8 cellular contexts compared by ENCODE assay signal in the genomic region with DNA sequence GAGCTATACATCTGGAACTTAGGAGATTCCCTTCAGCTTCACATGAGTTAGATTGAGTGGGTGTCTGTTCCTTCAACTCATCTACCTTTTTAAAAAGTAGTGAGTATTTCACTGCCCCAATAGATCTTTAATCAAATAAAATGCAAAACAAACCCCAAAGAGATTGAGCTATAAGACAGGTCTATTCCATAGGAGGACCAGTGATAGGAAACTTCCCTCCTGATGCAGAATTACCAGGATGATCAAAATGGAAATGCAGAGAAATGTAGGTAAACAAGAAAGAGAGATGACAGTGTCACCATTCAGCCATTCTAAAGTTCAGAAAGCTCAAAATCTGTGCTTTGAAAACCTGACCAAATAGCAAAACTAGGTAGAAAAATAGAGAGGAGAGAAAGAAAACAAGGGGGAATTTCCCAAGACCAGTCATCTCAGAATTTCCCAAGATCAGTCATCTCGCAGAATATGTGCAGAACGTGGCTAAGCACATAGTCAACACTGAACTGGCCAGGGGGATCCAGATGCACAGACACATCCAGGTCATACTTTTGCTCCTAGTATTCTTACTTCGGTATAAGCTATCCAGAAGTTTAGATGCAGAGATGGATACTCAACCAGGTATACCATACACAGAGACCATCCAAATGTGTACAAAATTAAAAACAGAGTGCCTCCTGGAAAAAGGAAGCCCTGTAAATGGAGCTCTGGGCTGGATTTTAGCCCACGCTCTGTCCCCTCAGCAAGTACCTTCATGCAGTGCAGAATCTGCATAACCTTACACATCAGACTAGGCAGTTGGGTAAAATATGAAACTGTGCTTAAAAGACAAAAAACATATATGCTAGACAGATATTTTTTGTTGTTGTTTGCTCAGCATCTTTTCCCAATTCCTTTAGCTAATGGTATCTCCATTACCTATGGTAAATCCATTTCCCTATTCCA. TPM values are rescaled to one million over a fixed set of nuclear protein-coding genes. Genes with fewer than 3 reads are reported as not detected.
A peak's percentile ranks its signal among the peaks of the same experiment; 100 is the strongest.
DNase-seq lines count a peak whose midpoint lies in the region; ATAC-seq, FAIRE-seq and TF ChIP-seq lines count a peak whose summit lies in the region.

No MANE protein-coding gene starts in this region.

- H3K4me3 ChIP-seq in kidney (ENCODE audit: low read length in 2 of 2): no peak overlapping the region

- no peaks in the 10 kb centered on the region for H3K4me1 ChIP-seq in kidney (ENCODE audit: control insufficient read depth in 1 of 2, insufficient read depth in 1 of 2, low read depth in 1 of 2, low read length in 2 of 2)

- no peaks in the 10 kb centered on the region for H3K27me3 Mint-ChIP-seq in activated B cell treated with CpG ODN at 0.5 μM for 24 hours

- peak overlapping the region; percentile 39 for H3K4me3 Mint-ChIP-seq in activated B cell treated with CpG ODN at 0.5 μM for 24 hours

- CTCF ChIA-PET in activated B cell treated with CpG ODN at 0.5 μM for 24 hours (lab: Charles Lee): interaction anchor here (0.5 to 1.1 kb wide), 2 partner anchors 27 to 253 kb away, joined by 3 read pairs; a partner anchor contains a TSS

- peaks cover 28% of the 10 kb centered on the region for H3K4me1 Mint-ChIP-seq in activated B cell treated with CpG ODN at 0.5 μM for 24 hours

- no peaks in the 10 kb centered on the region for H3K9me3 ChIP-seq in kidney (ENCODE audit: control insufficient read depth in 1 of 2, low read length in 2 of 2)

- TF ChIP-seq CTCF in activated B cell treated with CpG ODN at 0.5 μM for 24 hours (IDR thresholded peaks at IDR 0.05): no peak
- TF ChIP-seq CTCF in kidney (IDR thresholded peaks at IDR 0.05; ENCODE audit: borderline replicate concordance, extremely low read depth, insufficient read depth): no peak

- intact Hi-C loops in activated B cell treated with CpG ODN at 0.5 μM for 24 hours (cut with micrococcal nuclease): loop anchor here (1.0 to 5.0 kb wide), 2 partner anchors 38 to 44 kb away; no protein-coding TSS in a partner anchor
- intact Hi-C loops in kidney (cut with DNase I): no loop called here

- no peak overlapping the region for H3K9ac ChIP-seq in kidney (ENCODE audit: low read length in 2 of 2)

- POLR2A ChIA-PET in activated B cell treated with CpG ODN at 0.5 μM for 24 hours (lab: Charles Lee): interaction anchor here (0.5 to 1.2 kb wide), 3 partner anchors 27 to 53 kb away, joined by 3 to 8 read pairs (median 3); a partner anchor contains a TSS

- DNase-seq in activated B cell treated with CpG ODN at 0.5 μM for 24 hours (no peak), NCI-H146 treated with DMSO at 0.1 percent for 48 hours (lab: John Stamatoyannopoulos, UW; ENCODE audit: unreplicated experiment) (no peak), kidney (no peak), CD1c-positive myeloid dendritic cell (ENCODE audit: extremely low spot score) (no peak), DMS53 (lab: John Stamatoyannopoulos, UW) (no peak)
- peak; percentile 3 to 42 (median 9) for DNase-seq in stimulated activated CD4-positive, alpha-beta T cell treated with anti-CD3 and anti-CD28 coated beads, Interleukin-1b, Interleukin-23, amount 100 ng/mL, for 24 hours (ENCODE audit: low read depth in 4 of 4, low spot score in 1 of 4)

- no peaks in the 10 kb centered on the region for H3K9me3 Mint-ChIP-seq in activated B cell treated with CpG ODN at 0.5 μM for 24 hours

- ATAC-seq in GM18867 (IDR thresholded peaks at IDR 0.05; ENCODE audit: unreplicated experiment) (peak; percentile 89), HG02623 (IDR thresholded peaks at IDR 0.05; ENCODE audit: unreplicated experiment) (peak; percentile 82), activated B cell treated with CpG ODN at 0.5 μM for 24 hours (ENCODE audit: low read depth) (peak; percentile 85)

- H3K27ac Mint-ChIP-seq in activated B cell treated with CpG ODN at 0.5 μM for 24 hours: peak overlapping the region; percentile 65

- H3K36me3 Mint-ChIP-seq in activated B cell treated with CpG ODN at 0.5 μM for 24 hours (ENCODE audit: low read depth): no peaks in the 10 kb centered on the region

- H3K27ac ChIP-seq in kidney (ENCODE audit: low read depth in 2 of 2, low read length in 2 of 2): no peak overlapping the region

- no peaks in the 10 kb centered on the region for H3K36me3 ChIP-seq in kidney (ENCODE audit: control insufficient read depth in 1 of 2, insufficient read depth in 2 of 2, low read length in 2 of 2)

- no peak for FAIRE-seq in kidney (lab: Jason Lieb, UNC)

RNA-seq across cellular contexts. Expression of a gene that starts 27.4 kb away (rescaled TPM):
- total RNA-seq in activated B cell treated with CpG ODN at 0.5 μM for 24 hours (11.1 and 12.6 TPM in 2 replicates), kidney (27.6 TPM)
- polyA plus RNA-seq in kidney (ENCODE audit: insufficient read depth, low read depth, low replicate concordance): 3.2 TPM

RNA-seq across cellular contexts. Expression of a gene that starts 55.5 kb away (rescaled TPM):
- 26.4 and 30.0 TPM in 2 replicates for total RNA-seq in activated B cell treated with CpG ODN at 0.5 μM for 24 hours
- 15.3 TPM for total RNA-seq in kidney
- 14.8 TPM for polyA plus RNA-seq in kidney (ENCODE audit: insufficient read depth, low read depth, low replicate concordance)

Comparison
In these comparisons a context has a peak if more than half of its experiments do, and no peak if none do; other contexts are left out.
1. DNase-seq: peak in stimulated activated CD4-positive, alpha-beta T cell treated with anti-CD3 and anti-CD28 coated beads, Interleukin-1b, Interleukin-23, amount 100 ng/mL, for 24 hours (4 of 4); none in activated B cell treated with CpG ODN at 0.5 μM for 24 hours (single experiment), NCI-H146 treated with DMSO at 0.1 percent for 48 hours (single experiment), kidney (single experiment), CD1c-positive myeloid dendritic cell (single experiment) and DMS53 (single experiment).
2. Peak in every context shown above with its lines, with median percentiles within 50 percentile points of each other: ATAC-seq.